Comparison of ENCODE assay signal across 8 cellular contexts in the genomic region with DNA sequence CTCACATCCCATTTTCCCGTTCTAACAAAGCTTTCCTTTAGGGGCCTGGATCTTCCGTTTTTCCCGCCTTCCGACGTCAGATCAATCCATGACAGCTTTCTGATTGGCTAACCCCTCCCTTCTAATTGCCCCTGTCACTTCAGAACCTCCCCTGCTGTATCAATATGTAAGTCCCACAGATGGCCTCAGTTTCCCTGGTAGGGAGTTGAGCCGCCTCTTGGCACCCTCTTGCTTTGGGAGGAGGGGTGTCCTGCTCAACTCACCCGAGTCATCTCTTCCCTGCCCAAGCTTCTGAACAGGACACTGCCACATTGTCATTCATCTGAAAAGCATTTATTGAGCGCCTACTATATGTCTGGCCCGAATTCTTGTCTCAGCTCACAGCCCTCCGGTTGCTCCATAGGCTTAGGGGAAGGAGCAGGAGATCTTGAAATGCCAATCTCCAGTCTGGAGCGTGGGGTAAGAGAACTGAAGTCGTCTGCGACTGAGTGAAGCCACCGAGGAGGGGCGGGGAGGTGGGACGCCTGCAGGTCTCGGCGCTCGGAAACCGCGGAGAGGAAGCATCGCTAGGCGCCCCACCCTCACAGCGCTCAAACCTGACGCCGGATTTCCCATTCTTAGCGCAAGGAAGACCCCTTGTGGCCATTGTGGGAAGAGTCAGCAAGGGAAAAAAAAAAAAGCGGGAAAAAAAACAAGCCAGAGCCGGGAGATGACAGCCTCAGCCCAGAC. TPM values are rescaled to one million over a fixed set of nuclear protein-coding genes. Genes with fewer than 3 reads are reported as not detected.
DNase-seq lines count a peak whose midpoint lies in the region; ATAC-seq and TF ChIP-seq lines count a peak whose summit lies in the region.

No MANE protein-coding gene starts in this region.

- H3K4me3 Mint-ChIP-seq in chondrocyte (ENCODE audit: unreplicated experiment), result peak overlapping the region; percentile 71

- H3K27me3 Mint-ChIP-seq in chondrocyte (ENCODE audit: low read depth), result peaks cover 10% of the 10 kb centered on the region

- ATAC-seq in HG03135 (IDR thresholded peaks at IDR 0.05; ENCODE audit: unreplicated experiment), result peak; percentile 27
- peak; percentile 75 for ATAC-seq in left lobe of liver
- no peak for ATAC-seq in GM21528 (IDR thresholded peaks at IDR 0.05; ENCODE audit: low FRiP score, unreplicated experiment)

- peak; percentile 84 for TF ChIP-seq CTCF in chondrocyte (IDR thresholded peaks at IDR 0.05)

- no peaks in the 10 kb centered on the region for H3K36me3 Mint-ChIP-seq in chondrocyte (ENCODE audit: low read depth)

- H3K4me1 Mint-ChIP-seq in chondrocyte (ENCODE audit: low read depth), result peaks cover 26% of the 10 kb centered on the region

- H3K27ac Mint-ChIP-seq in chondrocyte (ENCODE audit: unreplicated experiment), result no peak overlapping the region

- H3K9me3 Mint-ChIP-seq in chondrocyte (ENCODE audit: low read depth), result no peaks in the 10 kb centered on the region

- peak; percentile 82 for DNase-seq in D341Med (ENCODE audit: low spot score)
- peak; percentile 82 for DNase-seq in NCI-H510A treated with DMSO at 0.1 percent for 48 hours (lab: John Stamatoyannopoulos, UW)
- DNase-seq in activated CD4-positive, alpha-beta T cell treated with anti-CD3 and anti-CD28 coated beads for 24 hours (ENCODE audit: low read depth in 2 of 2), result peak; percentile 63 to 64
- no peak for DNase-seq in chondrocyte (ENCODE audit: low spot score)
- DNase-seq in left lobe of liver (ENCODE audit: low spot score), result peak; percentile 64
- peak; percentile 72 to 77 for DNase-seq in stimulated activated CD4-positive, alpha-beta T cell treated with anti-CD3 and anti-CD28 coated beads, Interleukin-2, amount 100 ng/mL, for 24 hours

RNA-seq across cellular contexts. Expression of a gene that starts 28.0 kb away (rescaled TPM):
- total RNA-seq in chondrocyte (21.1 to 28.7 TPM (median 23.6 TPM) in 3 replicates), left lobe of liver (22.7 TPM)
